In the genomic region with DNA sequence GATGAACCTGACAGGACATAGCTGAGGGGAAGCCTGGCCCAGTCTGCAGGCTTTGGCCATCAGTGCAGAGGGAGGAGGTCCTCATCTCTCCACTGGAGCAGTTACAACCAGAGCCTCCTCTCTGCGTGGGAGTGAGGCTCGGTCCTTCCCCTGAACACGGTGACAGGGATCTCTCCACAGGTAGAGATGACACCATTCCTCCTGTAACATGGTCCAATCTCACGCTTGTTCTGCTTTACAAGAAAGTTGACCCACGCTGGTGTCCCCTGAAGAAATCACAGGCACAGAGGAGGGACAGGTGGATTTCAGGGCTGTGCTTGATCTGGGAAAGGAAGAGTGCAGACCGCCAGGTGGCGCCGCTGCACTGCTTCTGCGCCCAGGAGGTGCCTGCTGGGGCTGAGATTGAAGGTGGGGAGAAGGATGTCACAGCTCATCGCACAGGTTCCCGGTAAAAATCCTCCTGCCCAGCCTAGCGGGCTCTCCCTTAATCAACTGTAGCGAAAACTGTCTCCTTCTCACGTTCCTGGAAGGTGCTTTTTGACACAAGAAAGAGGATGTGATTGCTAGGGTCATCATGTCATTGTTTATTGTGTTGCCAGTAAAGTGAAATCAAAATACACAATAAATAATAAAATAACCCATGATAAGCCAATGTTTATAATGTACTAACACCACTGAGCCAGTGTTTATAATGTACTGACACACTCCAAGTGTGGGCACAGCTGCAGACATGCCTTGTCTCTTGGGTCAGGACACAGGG, we compare ENCODE assay signal across 9 cellular contexts.
A peak's percentile ranks its signal among the peaks of the same experiment; 100 is the strongest.
DNase-seq lines count a peak whose midpoint lies in the region; ATAC-seq, FAIRE-seq and TF ChIP-seq lines count a peak whose summit lies in the region.
"Had no signal": no experiment of that assay in that cellular context is flagged by ENCODE, and none has a peak within 500 bp of the region (broad histone marks: within the 10 kb centered on the region; RNA-seq: fewer than 3 reads in every experiment).

No MANE protein-coding gene starts in this region.

- H3K9me3 Mint-ChIP-seq in nephron progenitor cell = peaks cover under 1% of the 10 kb centered on the region

- DNase-seq in DMS153 (lab: John Stamatoyannopoulos, UW) (peak; percentile 60), HUDEP-2 (lab: John Stamatoyannopoulos, UW; ENCODE audit: unreplicated experiment in 76 of 76) (peak in 62 of 76 experiments; percentile 17 to 78 (median 50)), RCC 7860 (ENCODE audit: low spot score) (peak; percentile 38), fibroblast of mammary gland (ENCODE audit: low read depth) (peak; percentile 56), nephron progenitor cell (peak; percentile 89)
- DNase-seq in activated T-cell treated with anti-CD3 and anti-CD28 coated beads, Interleukin-2, amount 50 U/mL, for 48 hours = peak; percentile 89 to 90
- DNase-seq in stimulated activated naive CD4-positive, alpha-beta T cell treated with Interleukin-2 at 50 U/mL for 16 hours (lab: John Stamatoyannopoulos, UW) = peak; percentile 74

- no peak for FAIRE-seq in RCC 7860 (lab: Jason Lieb, UNC)
- FAIRE-seq: TTC549 had no signal

- no peak overlapping the region for H3K4me3 Mint-ChIP-seq in nephron progenitor cell

- H3K4me3 ChIP-seq in fibroblast of mammary gland (ENCODE audit: control insufficient read depth, low read depth, low read length) = no peak overlapping the region

- H3K36me3 Mint-ChIP-seq in nephron progenitor cell (ENCODE audit: low read depth) = no peaks in the 10 kb centered on the region

- TF ChIP-seq CTCF in fibroblast of mammary gland (conservative IDR thresholded peaks at IDR 0.05; ENCODE audit: control insufficient read depth, insufficient read depth, low read depth, low read length) (peak; percentile 96), nephron progenitor cell (IDR thresholded peaks at IDR 0.05) (peak; percentile 96)

- no peak for ATAC-seq in HG02588 (IDR thresholded peaks at IDR 0.05; ENCODE audit: unreplicated experiment)

- no peaks in the 10 kb centered on the region for H3K4me1 Mint-ChIP-seq in nephron progenitor cell

- H3K27me3 Mint-ChIP-seq in nephron progenitor cell (ENCODE audit: low read depth, poor library complexity) = peaks cover 62% of the 10 kb centered on the region

- H3K27ac Mint-ChIP-seq in nephron progenitor cell = no peak overlapping the region

Comparison
In these comparisons a context has a peak if more than half of its experiments do, and no peak if none do; other contexts are left out.
1. DNase-seq: peak in every context shown above with its lines; median percentile 90 in activated T-cell treated with anti-CD3 and anti-CD28 coated beads, Interleukin-2, amount 50 U/mL, for 48 hours; 89 in nephron progenitor cell; 74 in stimulated activated naive CD4-positive, alpha-beta T cell treated with Interleukin-2 at 50 U/mL for 16 hours; 60 in DMS153; 56 in fibroblast of mammary gland; 50 in HUDEP-2; 38 in RCC 7860.